1 cellular context compared by ENCODE assay signal in genomic region chr4:172975651-172976229, GRCh38.
TF ChIP-seq lines count a peak whose summit lies in the region.

No MANE protein-coding gene starts in this region.

TF ChIP-seq in K562, 482 proteins besides CTCF, POLR2A, EP300 and RAD21 (continued from another document):
- TF ChIP-seq, protein P1, sequence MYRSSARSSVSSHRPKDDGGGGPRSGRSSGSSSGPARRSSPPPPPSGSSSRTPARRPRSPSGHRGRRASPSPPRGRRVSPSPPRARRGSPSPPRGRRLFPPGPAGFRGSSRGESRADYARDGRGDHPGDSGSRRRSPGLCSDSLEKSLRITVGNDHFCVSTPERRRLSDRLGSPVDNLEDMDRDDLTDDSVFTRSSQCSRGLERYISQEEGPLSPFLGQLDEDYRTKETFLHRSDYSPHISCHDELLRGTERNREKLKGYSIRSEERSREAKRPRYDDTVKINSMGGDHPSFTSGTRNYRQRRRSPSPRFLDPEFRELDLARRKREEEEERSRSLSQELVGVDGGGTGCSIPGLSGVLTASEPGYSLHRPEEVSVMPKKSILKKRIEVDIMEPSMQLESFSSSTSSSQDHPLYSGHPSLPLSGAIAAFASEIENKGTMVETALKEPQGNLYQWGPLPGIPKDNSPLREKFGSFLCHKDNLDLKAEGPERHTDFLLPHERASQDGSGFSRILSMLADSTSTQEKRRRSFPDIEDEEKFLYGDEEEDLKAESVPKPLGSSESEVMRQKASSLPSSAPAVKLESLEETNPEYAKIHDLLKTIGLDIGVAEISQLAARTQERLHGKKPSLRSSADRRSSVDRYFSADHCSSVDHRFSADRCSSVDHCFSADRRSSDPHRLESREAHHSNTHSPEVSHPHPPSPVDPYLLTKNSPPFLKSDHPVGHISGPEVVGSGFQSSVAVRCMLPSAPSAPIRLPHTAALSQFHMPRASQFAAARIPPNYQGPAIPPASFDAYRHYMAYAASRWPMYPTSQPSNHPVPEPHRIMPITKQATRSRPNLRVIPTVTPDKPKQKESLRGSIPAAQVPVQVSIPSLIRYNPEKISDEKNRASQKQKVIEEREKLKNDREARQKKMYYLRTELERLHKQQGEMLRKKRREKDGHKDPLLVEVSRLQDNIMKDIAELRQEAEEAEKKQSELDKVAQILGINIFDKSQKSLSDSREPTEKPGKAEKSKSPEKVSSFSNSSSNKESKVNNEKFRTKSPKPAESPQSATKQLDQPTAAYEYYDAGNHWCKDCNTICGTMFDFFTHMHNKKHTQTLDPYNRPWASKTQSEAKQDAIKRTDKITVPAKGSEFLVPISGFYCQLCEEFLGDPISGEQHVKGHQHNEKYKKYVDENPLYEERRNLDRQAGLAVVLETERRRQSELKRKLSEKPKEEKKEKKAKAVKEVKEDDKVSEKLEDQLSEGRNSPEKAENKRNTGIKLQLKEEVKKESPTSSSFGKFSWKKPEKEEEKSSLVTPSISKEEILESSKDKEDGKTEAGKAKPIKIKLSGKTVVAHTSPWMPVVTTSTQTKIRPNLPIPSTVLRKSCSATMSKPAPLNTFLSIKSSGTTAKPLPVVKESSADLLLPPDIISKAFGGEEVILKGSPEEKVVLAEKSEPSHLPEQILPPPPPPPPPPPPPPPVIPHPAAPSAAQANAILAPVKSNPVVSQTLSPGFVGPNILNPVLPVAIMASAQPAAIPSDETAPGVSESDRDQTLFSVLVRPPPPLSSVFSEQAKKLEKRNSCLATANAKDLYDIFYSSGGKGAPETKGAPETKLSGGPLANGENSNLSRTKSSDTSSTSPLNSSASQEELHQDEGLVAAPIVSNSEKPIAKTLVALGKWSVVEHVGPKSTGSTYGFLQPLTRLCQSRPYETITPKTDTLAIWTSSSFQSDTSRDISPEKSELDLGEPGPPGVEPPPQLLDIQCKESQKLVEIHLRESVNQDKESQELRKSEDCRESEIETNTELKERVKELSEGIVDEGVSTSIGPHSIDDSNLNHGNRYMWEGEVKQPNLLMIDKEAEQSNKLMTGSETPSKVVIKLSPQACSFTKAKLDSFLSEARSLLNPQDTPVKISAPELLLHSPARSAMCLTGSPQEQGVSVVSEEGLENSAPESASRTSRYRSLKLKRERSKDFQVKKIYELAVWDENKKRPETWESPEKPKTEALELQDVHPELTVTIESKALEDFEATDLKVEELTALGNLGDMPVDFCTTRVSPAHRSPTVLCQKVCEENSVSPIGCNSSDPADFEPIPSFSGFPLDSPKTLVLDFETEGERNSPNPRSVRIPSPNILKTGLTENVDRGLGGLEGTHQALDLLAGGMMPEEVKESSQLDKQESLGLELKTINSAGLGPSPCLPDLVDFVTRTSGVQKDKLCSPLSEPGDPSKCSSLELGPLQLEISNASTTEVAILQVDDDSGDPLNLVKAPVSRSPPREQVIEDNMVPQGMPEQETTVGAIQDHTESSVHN (IDR thresholded peaks at IDR 0.05; ENCODE audit: borderline replicate concordance in 1 of 2, low read depth in 1 of 2): no peak
- TF ChIP-seq PHB (CRISPR knock-in tag; IDR thresholded peaks at IDR 0.05) (no peak), HDAC8 (tag; IDR thresholded peaks at IDR 0.05) (no peak)
